Comparison of ENCODE assay signal across 1 cellular context in the genomic region with DNA sequence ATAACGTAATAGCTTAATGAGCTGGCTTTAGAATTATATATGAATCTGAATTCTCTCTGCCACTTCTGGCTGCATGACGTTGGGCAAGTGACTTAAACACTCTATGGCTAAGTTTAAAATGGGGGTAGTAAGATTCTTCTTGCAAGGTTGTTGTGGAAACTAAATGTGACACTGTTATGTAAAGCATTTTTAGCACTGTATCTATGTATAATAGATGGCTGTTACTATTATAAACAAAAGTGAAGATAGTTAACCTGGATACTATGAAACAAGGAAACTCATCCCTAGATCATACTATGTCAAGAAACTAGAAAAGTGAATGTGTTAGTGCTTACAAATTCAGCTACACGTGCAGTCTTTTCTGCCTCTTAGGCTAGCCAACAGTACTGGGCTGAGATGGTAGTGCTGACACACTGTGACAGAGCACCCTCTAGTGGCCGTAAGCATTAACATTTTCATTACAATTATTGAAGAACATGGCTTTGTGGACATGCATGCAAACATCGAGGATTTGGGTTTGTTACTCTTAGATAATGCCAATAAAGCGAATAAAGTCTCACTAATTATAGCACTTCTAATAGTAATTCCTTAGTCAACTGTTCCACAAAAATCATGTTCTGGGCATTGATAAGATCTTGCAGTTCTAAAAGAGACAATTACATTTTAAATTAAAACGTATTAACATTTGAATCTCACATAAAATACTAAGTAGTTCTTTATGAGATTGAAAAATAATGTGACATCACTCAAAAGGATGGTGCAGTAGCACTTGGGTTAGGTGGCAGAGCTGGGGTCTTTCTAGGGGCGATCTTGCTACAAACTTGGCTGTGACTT.
TF ChIP-seq lines count a peak whose summit lies in the region.

No MANE protein-coding gene starts in this region.

TF ChIP-seq in K562, 482 proteins besides CTCF, POLR2A, EP300 and RAD21 (continued from another document and continues in another):
- TF ChIP-seq, protein P1, sequence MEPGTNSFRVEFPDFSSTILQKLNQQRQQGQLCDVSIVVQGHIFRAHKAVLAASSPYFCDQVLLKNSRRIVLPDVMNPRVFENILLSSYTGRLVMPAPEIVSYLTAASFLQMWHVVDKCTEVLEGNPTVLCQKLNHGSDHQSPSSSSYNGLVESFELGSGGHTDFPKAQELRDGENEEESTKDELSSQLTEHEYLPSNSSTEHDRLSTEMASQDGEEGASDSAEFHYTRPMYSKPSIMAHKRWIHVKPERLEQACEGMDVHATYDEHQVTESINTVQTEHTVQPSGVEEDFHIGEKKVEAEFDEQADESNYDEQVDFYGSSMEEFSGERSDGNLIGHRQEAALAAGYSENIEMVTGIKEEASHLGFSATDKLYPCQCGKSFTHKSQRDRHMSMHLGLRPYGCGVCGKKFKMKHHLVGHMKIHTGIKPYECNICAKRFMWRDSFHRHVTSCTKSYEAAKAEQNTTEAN (CRISPR knock-in tag; IDR thresholded peaks at IDR 0.05) = no peak
- TF ChIP-seq, protein P2, sequence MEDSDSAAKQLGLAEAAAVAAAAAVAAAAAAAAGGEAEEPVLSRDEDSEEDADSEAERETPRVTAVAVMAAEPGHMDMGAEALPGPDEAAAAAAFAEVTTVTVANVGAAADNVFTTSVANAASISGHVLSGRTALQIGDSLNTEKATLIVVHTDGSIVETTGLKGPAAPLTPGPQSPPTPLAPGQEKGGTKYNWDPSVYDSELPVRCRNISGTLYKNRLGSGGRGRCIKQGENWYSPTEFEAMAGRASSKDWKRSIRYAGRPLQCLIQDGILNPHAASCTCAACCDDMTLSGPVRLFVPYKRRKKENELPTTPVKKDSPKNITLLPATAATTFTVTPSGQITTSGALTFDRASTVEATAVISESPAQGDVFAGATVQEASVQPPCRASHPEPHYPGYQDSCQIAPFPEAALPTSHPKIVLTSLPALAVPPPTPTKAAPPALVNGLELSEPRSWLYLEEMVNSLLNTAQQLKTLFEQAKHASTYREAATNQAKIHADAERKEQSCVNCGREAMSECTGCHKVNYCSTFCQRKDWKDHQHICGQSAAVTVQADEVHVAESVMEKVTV (CRISPR knock-in tag; IDR thresholded peaks at IDR 0.05) = peak; percentile 61; the same call in 1 of the 2 replicates
- TF ChIP-seq TAL1 (IDR thresholded peaks at IDR 0.05) (no peak), ZNF184 (CRISPR knock-in tag; IDR thresholded peaks at IDR 0.05) (no peak), ZNF764 (CRISPR knock-in tag; IDR thresholded peaks at IDR 0.05; ENCODE audit: low read depth) (no peak), TEAD1 (CRISPR knock-in tag; IDR thresholded peaks at IDR 0.05) (no peak), L3MBTL2 (IDR thresholded peaks at IDR 0.05) (no peak), SMC3 (conservative IDR thresholded peaks at IDR 0.05; ENCODE audit: insufficient read depth, low read depth, low read length) (peak; percentile 84), SMARCB1 (IDR thresholded peaks at IDR 0.05; ENCODE audit: insufficient read length, low read depth) (no peak), ZNF778 (CRISPR knock-in tag; IDR thresholded peaks at IDR 0.05) (no peak), ZNF133 (CRISPR knock-in tag; IDR thresholded peaks at IDR 0.05) (no peak), KDM1A (IDR thresholded peaks at IDR 0.05) (0 out of 4 replicates have a peak, but pooled peaks of 1 of the 2 experiments have one; percentile 4), TCF7 (IDR thresholded peaks at IDR 0.05; ENCODE audit: borderline replicate concordance) (no peak), POLR2H (tag; IDR thresholded peaks at IDR 0.05; ENCODE audit: low read depth) (peak; percentile 44; the same call in 1 of the 2 replicates), FOXP1 (CRISPR knock-in tag; IDR thresholded peaks at IDR 0.05) (no peak), HNRNPL (IDR thresholded peaks at IDR 0.05; ENCODE audit: low read depth, low read length) (no peak), PURB (CRISPR knock-in tag; IDR thresholded peaks at IDR 0.05; ENCODE audit: low read depth) (no peak), SMARCC2 (IDR thresholded peaks at IDR 0.05; ENCODE audit: low read depth) (no peak), ZEB2 (IDR thresholded peaks at IDR 0.05) (no peak)
- TF ChIP-seq, protein P3, sequence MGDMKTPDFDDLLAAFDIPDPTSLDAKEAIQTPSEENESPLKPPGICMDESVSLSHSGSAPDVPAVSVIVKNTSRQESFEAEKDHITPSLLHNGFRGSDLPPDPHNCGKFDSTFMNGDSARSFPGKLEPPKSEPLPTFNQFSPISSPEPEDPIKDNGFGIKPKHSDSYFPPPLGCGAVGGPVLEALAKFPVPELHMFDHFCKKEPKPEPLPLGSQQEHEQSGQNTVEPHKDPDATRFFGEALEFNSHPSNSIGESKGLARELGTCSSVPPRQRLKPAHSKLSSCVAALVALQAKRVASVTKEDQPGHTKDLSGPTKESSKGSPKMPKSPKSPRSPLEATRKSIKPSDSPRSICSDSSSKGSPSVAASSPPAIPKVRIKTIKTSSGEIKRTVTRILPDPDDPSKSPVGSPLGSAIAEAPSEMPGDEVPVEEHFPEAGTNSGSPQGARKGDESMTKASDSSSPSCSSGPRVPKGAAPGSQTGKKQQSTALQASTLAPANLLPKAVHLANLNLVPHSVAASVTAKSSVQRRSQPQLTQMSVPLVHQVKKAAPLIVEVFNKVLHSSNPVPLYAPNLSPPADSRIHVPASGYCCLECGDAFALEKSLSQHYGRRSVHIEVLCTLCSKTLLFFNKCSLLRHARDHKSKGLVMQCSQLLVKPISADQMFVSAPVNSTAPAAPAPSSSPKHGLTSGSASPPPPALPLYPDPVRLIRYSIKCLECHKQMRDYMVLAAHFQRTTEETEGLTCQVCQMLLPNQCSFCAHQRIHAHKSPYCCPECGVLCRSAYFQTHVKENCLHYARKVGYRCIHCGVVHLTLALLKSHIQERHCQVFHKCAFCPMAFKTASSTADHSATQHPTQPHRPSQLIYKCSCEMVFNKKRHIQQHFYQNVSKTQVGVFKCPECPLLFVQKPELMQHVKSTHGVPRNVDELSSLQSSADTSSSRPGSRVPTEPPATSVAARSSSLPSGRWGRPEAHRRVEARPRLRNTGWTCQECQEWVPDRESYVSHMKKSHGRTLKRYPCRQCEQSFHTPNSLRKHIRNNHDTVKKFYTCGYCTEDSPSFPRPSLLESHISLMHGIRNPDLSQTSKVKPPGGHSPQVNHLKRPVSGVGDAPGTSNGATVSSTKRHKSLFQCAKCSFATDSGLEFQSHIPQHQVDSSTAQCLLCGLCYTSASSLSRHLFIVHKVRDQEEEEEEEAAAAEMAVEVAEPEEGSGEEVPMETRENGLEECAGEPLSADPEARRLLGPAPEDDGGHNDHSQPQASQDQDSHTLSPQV (IDR thresholded peaks at IDR 0.05) = no peak
- TF ChIP-seq, protein P4, sequence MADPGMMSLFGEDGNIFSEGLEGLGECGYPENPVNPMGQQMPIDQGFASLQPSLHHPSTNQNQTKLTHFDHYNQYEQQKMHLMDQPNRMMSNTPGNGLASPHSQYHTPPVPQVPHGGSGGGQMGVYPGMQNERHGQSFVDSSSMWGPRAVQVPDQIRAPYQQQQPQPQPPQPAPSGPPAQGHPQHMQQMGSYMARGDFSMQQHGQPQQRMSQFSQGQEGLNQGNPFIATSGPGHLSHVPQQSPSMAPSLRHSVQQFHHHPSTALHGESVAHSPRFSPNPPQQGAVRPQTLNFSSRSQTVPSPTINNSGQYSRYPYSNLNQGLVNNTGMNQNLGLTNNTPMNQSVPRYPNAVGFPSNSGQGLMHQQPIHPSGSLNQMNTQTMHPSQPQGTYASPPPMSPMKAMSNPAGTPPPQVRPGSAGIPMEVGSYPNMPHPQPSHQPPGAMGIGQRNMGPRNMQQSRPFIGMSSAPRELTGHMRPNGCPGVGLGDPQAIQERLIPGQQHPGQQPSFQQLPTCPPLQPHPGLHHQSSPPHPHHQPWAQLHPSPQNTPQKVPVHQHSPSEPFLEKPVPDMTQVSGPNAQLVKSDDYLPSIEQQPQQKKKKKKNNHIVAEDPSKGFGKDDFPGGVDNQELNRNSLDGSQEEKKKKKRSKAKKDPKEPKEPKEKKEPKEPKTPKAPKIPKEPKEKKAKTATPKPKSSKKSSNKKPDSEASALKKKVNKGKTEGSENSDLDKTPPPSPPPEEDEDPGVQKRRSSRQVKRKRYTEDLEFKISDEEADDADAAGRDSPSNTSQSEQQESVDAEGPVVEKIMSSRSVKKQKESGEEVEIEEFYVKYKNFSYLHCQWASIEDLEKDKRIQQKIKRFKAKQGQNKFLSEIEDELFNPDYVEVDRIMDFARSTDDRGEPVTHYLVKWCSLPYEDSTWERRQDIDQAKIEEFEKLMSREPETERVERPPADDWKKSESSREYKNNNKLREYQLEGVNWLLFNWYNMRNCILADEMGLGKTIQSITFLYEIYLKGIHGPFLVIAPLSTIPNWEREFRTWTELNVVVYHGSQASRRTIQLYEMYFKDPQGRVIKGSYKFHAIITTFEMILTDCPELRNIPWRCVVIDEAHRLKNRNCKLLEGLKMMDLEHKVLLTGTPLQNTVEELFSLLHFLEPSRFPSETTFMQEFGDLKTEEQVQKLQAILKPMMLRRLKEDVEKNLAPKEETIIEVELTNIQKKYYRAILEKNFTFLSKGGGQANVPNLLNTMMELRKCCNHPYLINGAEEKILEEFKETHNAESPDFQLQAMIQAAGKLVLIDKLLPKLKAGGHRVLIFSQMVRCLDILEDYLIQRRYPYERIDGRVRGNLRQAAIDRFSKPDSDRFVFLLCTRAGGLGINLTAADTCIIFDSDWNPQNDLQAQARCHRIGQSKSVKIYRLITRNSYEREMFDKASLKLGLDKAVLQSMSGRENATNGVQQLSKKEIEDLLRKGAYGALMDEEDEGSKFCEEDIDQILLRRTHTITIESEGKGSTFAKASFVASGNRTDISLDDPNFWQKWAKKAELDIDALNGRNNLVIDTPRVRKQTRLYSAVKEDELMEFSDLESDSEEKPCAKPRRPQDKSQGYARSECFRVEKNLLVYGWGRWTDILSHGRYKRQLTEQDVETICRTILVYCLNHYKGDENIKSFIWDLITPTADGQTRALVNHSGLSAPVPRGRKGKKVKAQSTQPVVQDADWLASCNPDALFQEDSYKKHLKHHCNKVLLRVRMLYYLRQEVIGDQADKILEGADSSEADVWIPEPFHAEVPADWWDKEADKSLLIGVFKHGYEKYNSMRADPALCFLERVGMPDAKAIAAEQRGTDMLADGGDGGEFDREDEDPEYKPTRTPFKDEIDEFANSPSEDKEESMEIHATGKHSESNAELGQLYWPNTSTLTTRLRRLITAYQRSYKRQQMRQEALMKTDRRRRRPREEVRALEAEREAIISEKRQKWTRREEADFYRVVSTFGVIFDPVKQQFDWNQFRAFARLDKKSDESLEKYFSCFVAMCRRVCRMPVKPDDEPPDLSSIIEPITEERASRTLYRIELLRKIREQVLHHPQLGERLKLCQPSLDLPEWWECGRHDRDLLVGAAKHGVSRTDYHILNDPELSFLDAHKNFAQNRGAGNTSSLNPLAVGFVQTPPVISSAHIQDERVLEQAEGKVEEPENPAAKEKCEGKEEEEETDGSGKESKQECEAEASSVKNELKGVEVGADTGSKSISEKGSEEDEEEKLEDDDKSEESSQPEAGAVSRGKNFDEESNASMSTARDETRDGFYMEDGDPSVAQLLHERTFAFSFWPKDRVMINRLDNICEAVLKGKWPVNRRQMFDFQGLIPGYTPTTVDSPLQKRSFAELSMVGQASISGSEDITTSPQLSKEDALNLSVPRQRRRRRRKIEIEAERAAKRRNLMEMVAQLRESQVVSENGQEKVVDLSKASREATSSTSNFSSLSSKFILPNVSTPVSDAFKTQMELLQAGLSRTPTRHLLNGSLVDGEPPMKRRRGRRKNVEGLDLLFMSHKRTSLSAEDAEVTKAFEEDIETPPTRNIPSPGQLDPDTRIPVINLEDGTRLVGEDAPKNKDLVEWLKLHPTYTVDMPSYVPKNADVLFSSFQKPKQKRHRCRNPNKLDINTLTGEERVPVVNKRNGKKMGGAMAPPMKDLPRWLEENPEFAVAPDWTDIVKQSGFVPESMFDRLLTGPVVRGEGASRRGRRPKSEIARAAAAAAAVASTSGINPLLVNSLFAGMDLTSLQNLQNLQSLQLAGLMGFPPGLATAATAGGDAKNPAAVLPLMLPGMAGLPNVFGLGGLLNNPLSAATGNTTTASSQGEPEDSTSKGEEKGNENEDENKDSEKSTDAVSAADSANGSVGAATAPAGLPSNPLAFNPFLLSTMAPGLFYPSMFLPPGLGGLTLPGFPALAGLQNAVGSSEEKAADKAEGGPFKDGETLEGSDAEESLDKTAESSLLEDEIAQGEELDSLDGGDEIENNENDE (IDR thresholded peaks at IDR 0.05; ENCODE audit: low read depth, low read length) = no peak
- TF ChIP-seq, protein P5, sequence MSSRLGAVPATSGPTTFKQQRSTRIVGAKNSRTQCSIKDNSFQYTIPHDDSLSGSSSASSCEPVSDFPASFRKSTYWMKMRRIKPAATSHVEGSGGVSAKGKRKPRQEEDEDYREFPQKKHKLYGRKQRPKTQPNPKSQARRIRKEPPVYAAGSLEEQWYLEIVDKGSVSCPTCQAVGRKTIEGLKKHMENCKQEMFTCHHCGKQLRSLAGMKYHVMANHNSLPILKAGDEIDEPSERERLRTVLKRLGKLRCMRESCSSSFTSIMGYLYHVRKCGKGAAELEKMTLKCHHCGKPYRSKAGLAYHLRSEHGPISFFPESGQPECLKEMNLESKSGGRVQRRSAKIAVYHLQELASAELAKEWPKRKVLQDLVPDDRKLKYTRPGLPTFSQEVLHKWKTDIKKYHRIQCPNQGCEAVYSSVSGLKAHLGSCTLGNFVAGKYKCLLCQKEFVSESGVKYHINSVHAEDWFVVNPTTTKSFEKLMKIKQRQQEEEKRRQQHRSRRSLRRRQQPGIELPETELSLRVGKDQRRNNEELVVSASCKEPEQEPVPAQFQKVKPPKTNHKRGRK (tag; IDR thresholded peaks at IDR 0.05) = no peak
- TF ChIP-seq, protein P6, sequence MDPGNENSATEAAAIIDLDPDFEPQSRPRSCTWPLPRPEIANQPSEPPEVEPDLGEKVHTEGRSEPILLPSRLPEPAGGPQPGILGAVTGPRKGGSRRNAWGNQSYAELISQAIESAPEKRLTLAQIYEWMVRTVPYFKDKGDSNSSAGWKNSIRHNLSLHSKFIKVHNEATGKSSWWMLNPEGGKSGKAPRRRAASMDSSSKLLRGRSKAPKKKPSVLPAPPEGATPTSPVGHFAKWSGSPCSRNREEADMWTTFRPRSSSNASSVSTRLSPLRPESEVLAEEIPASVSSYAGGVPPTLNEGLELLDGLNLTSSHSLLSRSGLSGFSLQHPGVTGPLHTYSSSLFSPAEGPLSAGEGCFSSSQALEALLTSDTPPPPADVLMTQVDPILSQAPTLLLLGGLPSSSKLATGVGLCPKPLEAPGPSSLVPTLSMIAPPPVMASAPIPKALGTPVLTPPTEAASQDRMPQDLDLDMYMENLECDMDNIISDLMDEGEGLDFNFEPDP (CRISPR knock-in tag; IDR thresholded peaks at IDR 0.05) = no peak
- TF ChIP-seq, protein P7, sequence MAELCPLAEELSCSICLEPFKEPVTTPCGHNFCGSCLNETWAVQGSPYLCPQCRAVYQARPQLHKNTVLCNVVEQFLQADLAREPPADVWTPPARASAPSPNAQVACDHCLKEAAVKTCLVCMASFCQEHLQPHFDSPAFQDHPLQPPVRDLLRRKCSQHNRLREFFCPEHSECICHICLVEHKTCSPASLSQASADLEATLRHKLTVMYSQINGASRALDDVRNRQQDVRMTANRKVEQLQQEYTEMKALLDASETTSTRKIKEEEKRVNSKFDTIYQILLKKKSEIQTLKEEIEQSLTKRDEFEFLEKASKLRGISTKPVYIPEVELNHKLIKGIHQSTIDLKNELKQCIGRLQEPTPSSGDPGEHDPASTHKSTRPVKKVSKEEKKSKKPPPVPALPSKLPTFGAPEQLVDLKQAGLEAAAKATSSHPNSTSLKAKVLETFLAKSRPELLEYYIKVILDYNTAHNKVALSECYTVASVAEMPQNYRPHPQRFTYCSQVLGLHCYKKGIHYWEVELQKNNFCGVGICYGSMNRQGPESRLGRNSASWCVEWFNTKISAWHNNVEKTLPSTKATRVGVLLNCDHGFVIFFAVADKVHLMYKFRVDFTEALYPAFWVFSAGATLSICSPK (IDR thresholded peaks at IDR 0.05; ENCODE audit: borderline replicate concordance) = no peak
- TF ChIP-seq, protein P8, sequence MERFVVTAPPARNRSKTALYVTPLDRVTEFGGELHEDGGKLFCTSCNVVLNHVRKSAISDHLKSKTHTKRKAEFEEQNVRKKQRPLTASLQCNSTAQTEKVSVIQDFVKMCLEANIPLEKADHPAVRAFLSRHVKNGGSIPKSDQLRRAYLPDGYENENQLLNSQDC (CRISPR knock-in tag; IDR thresholded peaks at IDR 0.05) = no peak
